Comparison of ENCODE assay signal across 8 cellular contexts in genomic region chr1:21292991-21293536, GRCh38. TPM values are rescaled to one million over a fixed set of nuclear protein-coding genes. Genes with fewer than 3 reads are reported as not detected.
DNase-seq lines count a peak whose midpoint lies in the region; ATAC-seq and TF ChIP-seq lines count a peak whose summit lies in the region.

No MANE protein-coding gene starts in this region.

- no peak overlapping the region for H3K4me3 ChIP-seq in right cardiac atrium (ENCODE audit: low read length)

- WGBS in right cardiac atrium = 68% methylated on average over 9 of the region's 9 CpGs

- H3K9me3 Mint-ChIP-seq in stimulated activated naive B cell treated with anti-CD40 and anti-IgM and Interleukin-4, amounts not matched to agents 10 μg/mL and 1 μg/mL and 100 μg/mL, for 72 hours = no peaks in the 10 kb centered on the region
- no peaks in the 10 kb centered on the region for H3K9me3 Mint-ChIP-seq in HFFc6

- H3K27me3 Mint-ChIP-seq in stimulated activated naive B cell treated with anti-CD40 and anti-IgM and Interleukin-4, amounts not matched to agents 10 μg/mL and 1 μg/mL and 100 μg/mL, for 72 hours = no peaks in the 10 kb centered on the region
- H3K27me3 Mint-ChIP-seq in HFFc6 (ENCODE audit: insufficient read depth) = peaks cover 3% of the 10 kb centered on the region; the same call in 1 of the 2 replicates

- peaks cover 55 to 88% of the 10 kb centered on the region in 2 donors for H3K4me1 Mint-ChIP-seq in stimulated activated naive B cell treated with anti-CD40 and anti-IgM and Interleukin-4, amounts not matched to agents 10 μg/mL and 1 μg/mL and 100 μg/mL, for 72 hours
- H3K4me1 Mint-ChIP-seq in HFFc6 (ENCODE audit: low read depth) = peaks cover 56% of the 10 kb centered on the region

- peak overlapping the region; percentile 80 to 90 for H3K4me3 Mint-ChIP-seq in stimulated activated naive B cell treated with anti-CD40 and anti-IgM and Interleukin-4, amounts not matched to agents 10 μg/mL and 1 μg/mL and 100 μg/mL, for 72 hours
- H3K4me3 Mint-ChIP-seq in HFFc6 = no peak overlapping the region

- intact Hi-C loops in right cardiac atrium (cut with DNase I) = no loop called here

- H3K27me3 ChIP-seq in right cardiac atrium (ENCODE audit: control insufficient read depth, insufficient read depth) = no peaks in the 10 kb centered on the region

- H3K27ac ChIP-seq in right cardiac atrium (ENCODE audit: low read length) = no peak overlapping the region

- peaks cover 9% of the 10 kb centered on the region for H3K4me1 ChIP-seq in right cardiac atrium (ENCODE audit: control insufficient read depth, insufficient read depth, low read length)

- DNase-seq in activated CD4-positive, alpha-beta T cell treated with anti-CD3 and anti-CD28 coated beads for 48 hours = peak; percentile 75
- DNase-seq in right cardiac atrium (peak in 2 of 3 donors; percentile 65 to 66), medulla oblongata (ENCODE audit: extremely low spot score) (no peak), G401 (ENCODE audit: low spot score) (no peak), HFFc6 (no peak)
- peak; percentile 87 for DNase-seq in stimulated activated naive B cell treated with anti-CD40 and anti-IgM and Interleukin-4, amounts not matched to agents 10 μg/mL and 1 μg/mL and 100 μg/mL, for 72 hours

- in situ Hi-C loops in G401 (cut with HindIII; ENCODE audit: low sequenced_read_pairs) = no loop called here

- TF ChIP-seq CTCF in HFFc6 (IDR thresholded peaks at IDR 0.05) = no peak

- peak; percentile 32 for ATAC-seq in GM18511 (IDR thresholded peaks at IDR 0.05; ENCODE audit: unreplicated experiment)
- peak; percentile 33 for ATAC-seq in HG02884 (IDR thresholded peaks at IDR 0.05; ENCODE audit: unreplicated experiment)
- no peak for ATAC-seq in right cardiac atrium
- peak; percentile 30 to 36 for ATAC-seq in stimulated activated naive B cell treated with anti-CD40 and anti-IgM and Interleukin-4, amounts not matched to agents 10 μg/mL and 1 μg/mL and 100 μg/mL, for 72 hours (replicated peaks)

- H3K9me3 ChIP-seq in right cardiac atrium (ENCODE audit: control insufficient read depth, low read length) = no peaks in the 10 kb centered on the region

- H3K36me3 Mint-ChIP-seq in stimulated activated naive B cell treated with anti-CD40 and anti-IgM and Interleukin-4, amounts not matched to agents 10 μg/mL and 1 μg/mL and 100 μg/mL, for 72 hours = peaks cover 20 to 32% of the 10 kb centered on the region in 2 donors
- peaks cover 3% of the 10 kb centered on the region; the same call in 1 of the 2 replicates for H3K36me3 Mint-ChIP-seq in HFFc6 (ENCODE audit: low read depth)

- H3K27ac Mint-ChIP-seq in stimulated activated naive B cell treated with anti-CD40 and anti-IgM and Interleukin-4, amounts not matched to agents 10 μg/mL and 1 μg/mL and 100 μg/mL, for 72 hours = peak overlapping the region; percentile 99
- H3K27ac Mint-ChIP-seq in HFFc6 = no peak overlapping the region; the same call in 1 of the 2 replicates

RNA-seq across cellular contexts. Expression of gene ECE1, which starts 2.8 kb away (rescaled TPM):
- 100 to 1,000 TPM in 3 of 4 donors, 10 to 100 TPM in 1; 99.1 to 158 (median 114) TPM for total RNA-seq in right cardiac atrium
- 76.2 TPM for polyA plus RNA-seq in right cardiac atrium
- 19.3 and 50.4 TPM in 2 replicates for total RNA-seq in G401 (2014; rRNA removed; shearing (Covaris generic))
- total RNA-seq in HFFc6 (2021; fragmentation: NEBNext Ultra II Directional; extraction: Animal tissue kit (Norgen Biotek cat#: 25700)) = 100 to 1,000 TPM; 116 to 134 (median 124) TPM

Comparison
In these comparisons a context has a peak if more than half of its experiments do, and no peak if none do; other contexts are left out.
1. ATAC-seq: peak in GM18511 (single experiment), HG02884 (single experiment) and stimulated activated naive B cell treated with anti-CD40 and anti-IgM and Interleukin-4, amounts not matched to agents 10 μg/mL and 1 μg/mL and 100 μg/mL, for 72 hours (2 of 2); none in right cardiac atrium (0 of 2).
2. DNase-seq: peak in activated CD4-positive, alpha-beta T cell treated with anti-CD3 and anti-CD28 coated beads for 48 hours (single experiment), right cardiac atrium (2 of 3) and stimulated activated naive B cell treated with anti-CD40 and anti-IgM and Interleukin-4, amounts not matched to agents 10 μg/mL and 1 μg/mL and 100 μg/mL, for 72 hours (single experiment); none in medulla oblongata (single experiment), G401 (single experiment) and HFFc6 (single experiment).